In genomic region chr2:207815254-207815653, GRCh38 we compare ENCODE assay signal across 14 cellular contexts. TPM values are rescaled to one million over a fixed set of nuclear protein-coding genes. Genes with fewer than 3 reads are reported as not detected.
A peak's percentile ranks its signal among the peaks of the same experiment; 100 is the strongest.
DNase-seq lines count a peak whose midpoint lies in the region; ATAC-seq and TF ChIP-seq lines count a peak whose summit lies in the region.
"Had no signal": no experiment of that assay in that cellular context is flagged by ENCODE, and none has a peak within 500 bp of the region (broad histone marks: within the 10 kb centered on the region; RNA-seq: fewer than 3 reads in every experiment).

No MANE protein-coding gene starts in this region.

- no peaks in the 10 kb centered on the region for H3K4me1 Mint-ChIP-seq in CD8-positive, alpha-beta T cell (ENCODE audit: low read depth)
- H3K4me1 Mint-ChIP-seq: CD8-positive, alpha-beta memory T cell had no signal

- no peaks in the 10 kb centered on the region for H3K9me3 ChIP-seq in liver (ENCODE audit: control insufficient read depth in 4 of 4, low read length in 3 of 4)
- no peaks in the 10 kb centered on the region for H3K9me3 ChIP-seq in CD8-positive, alpha-beta T cell (ENCODE audit: low read length)
- H3K9me3 ChIP-seq: Caco-2 had no signal

- no peaks in the 10 kb centered on the region for H3K27me3 ChIP-seq in liver (ENCODE audit: control insufficient read depth in 4 of 4, insufficient read depth in 4 of 4, low read length in 3 of 4)
- no peaks in the 10 kb centered on the region for H3K27me3 ChIP-seq in CD8-positive, alpha-beta T cell (ENCODE audit: insufficient read depth, low read length)

- H3K36me3 ChIP-seq in liver (ENCODE audit: control insufficient read depth in 4 of 4, insufficient read depth in 3 of 4, low read depth in 1 of 4, low read length in 3 of 4), result no peaks in the 10 kb centered on the region
- no peaks in the 10 kb centered on the region for H3K36me3 ChIP-seq in CD8-positive, alpha-beta T cell (ENCODE audit: insufficient read depth, low read length)

- intact Hi-C loops in CD8-positive, alpha-beta T cell (cut with DNase I, micrococcal nuclease), result no loop called here

- TF ChIP-seq RAD21 in liver (IDR thresholded peaks at IDR 0.05), result peak; percentile 63 to 66

- no peaks in the 10 kb centered on the region for H3K36me3 Mint-ChIP-seq in CD8-positive, alpha-beta T cell
- H3K36me3 Mint-ChIP-seq: CD14-positive monocyte; CD8-positive, alpha-beta memory T cell had no signal

- ATAC-seq in CD8-positive, alpha-beta T cell, result no peak
- ATAC-seq: GM23338 had no signal

- H3K27me3 Mint-ChIP-seq in CD8-positive, alpha-beta T cell (ENCODE audit: low read depth), result no peaks in the 10 kb centered on the region

- DNase-seq in NOMO-1 (lab: John Stamatoyannopoulos, UW; ENCODE audit: unreplicated experiment in 2 of 2) (peak; percentile 47 to 51), NOMO-1 treated with dmso at 0.1 percent for 144 hours (lab: John Stamatoyannopoulos, UW; ENCODE audit: unreplicated experiment) (no peak), SKM-1 treated with dmso at 0.1 percent for 144 hours (lab: John Stamatoyannopoulos, UW; ENCODE audit: unreplicated experiment) (peak; percentile 48), NAMALWA (ENCODE audit: low spot score) (no peak), AG08395 (ENCODE audit: low spot score) (no peak)
- DNase-seq in CD8-positive, alpha-beta T cell, result no peak
- DNase-seq: Caco-2; CD8-positive, alpha-beta memory T cell; DND-41; GDM1; H7 had no signal

- 48% methylated on average over 3 of the region's 3 CpGs for WGBS in liver

- no peak for TF ChIP-seq CTCF in liver (IDR thresholded peaks at IDR 0.05; ENCODE audit: low read depth, low read length, missing input control)
- TF ChIP-seq CTCF in CD8-positive, alpha-beta T cell (IDR thresholded peaks at IDR 0.05), result no peak

- H3K27ac ChIP-seq in liver (ENCODE audit: low read depth in 1 of 2, low read length in 2 of 2), result peak overlapping the region in 1 of 2 donors; percentile 42
- H3K27ac ChIP-seq in CD8-positive, alpha-beta T cell (ENCODE audit: low read depth, low read length), result no peak overlapping the region

- H3K9me3 Mint-ChIP-seq in CD8-positive, alpha-beta T cell, result no peaks in the 10 kb centered on the region
- H3K9me3 Mint-ChIP-seq: CD8-positive, alpha-beta memory T cell; GM23338 had no signal

- H3K27ac Mint-ChIP-seq in CD8-positive, alpha-beta T cell, result no peak overlapping the region
- H3K27ac Mint-ChIP-seq: GM23338 had no signal

- CTCF ChIA-PET in CD8-positive, alpha-beta T cell (lab: Charles Lee), result no interaction called here

- H3K4me3 ChIP-seq in liver (ENCODE audit: low read depth in 1 of 3, low read length in 3 of 3), result no peak overlapping the region
- H3K4me3 ChIP-seq in CD8-positive, alpha-beta T cell (ENCODE audit: low read depth, low read length), result no peak overlapping the region
- H3K4me3 ChIP-seq: GM23338 had no signal

- H3K4me3 Mint-ChIP-seq in CD8-positive, alpha-beta T cell, result no peak overlapping the region
- H3K4me3 Mint-ChIP-seq: CD14-positive monocyte; CD8-positive, alpha-beta memory T cell; GM23338 had no signal

- peaks cover 10 to 39% (median 23%) of the 10 kb centered on the region in 4 donors for H3K4me1 ChIP-seq in liver (ENCODE audit: control insufficient read depth in 4 of 4, insufficient read depth in 4 of 4, low read length in 3 of 4)
- H3K4me1 ChIP-seq in CD8-positive, alpha-beta T cell (ENCODE audit: insufficient read depth, low read length), result no peaks in the 10 kb centered on the region

- no peak overlapping the region for H3K9ac ChIP-seq in liver (ENCODE audit: low read depth in 1 of 2, low read length in 2 of 2)

- POLR2A ChIA-PET in CD8-positive, alpha-beta T cell (lab: Charles Lee), result no interaction called here

TF ChIP-seq in liver, 16 proteins besides CTCF, POLR2A, EP300 and RAD21:
- TF ChIP-seq ZBTB33 (IDR thresholded peaks at IDR 0.05), result peak; percentile 39
- TF ChIP-seq REST (IDR thresholded peaks at IDR 0.05), result peak; percentile 68
- TF ChIP-seq ATF3 (IDR thresholded peaks at IDR 0.05), result peak; percentile 63
- peak in 1 of 2 donors; percentile 48 for TF ChIP-seq JUND (IDR thresholded peaks at IDR 0.05)
- TF ChIP-seq NR2F2 (IDR thresholded peaks at IDR 0.05), result no peak
- peak in 1 of 2 donors; percentile 77 for TF ChIP-seq EGR1 (IDR thresholded peaks at IDR 0.05; ENCODE audit: low read depth in 2 of 2)
- peak in 1 of 2 donors; percentile 55 for TF ChIP-seq GABPA (IDR thresholded peaks at IDR 0.05 in 1 of 2, conservative IDR thresholded peaks at IDR 0.05 in 1 of 2)
- peak; percentile 26 for TF ChIP-seq TAF1 (conservative IDR thresholded peaks at IDR 0.05)
- peak; percentile 79 for TF ChIP-seq YY1 (IDR thresholded peaks at IDR 0.05)
- peak; percentile 83 for TF ChIP-seq SP1 (IDR thresholded peaks at IDR 0.05)
- TF ChIP-seq HNF4G (IDR thresholded peaks at IDR 0.05), result peak; percentile 51
- TF ChIP-seq RXRA (IDR thresholded peaks at IDR 0.05), result peak; percentile 83 to 90
- peak; percentile 59 for TF ChIP-seq FOXA1 (IDR thresholded peaks at IDR 0.05)
- peak; percentile 6 for TF ChIP-seq FOXA2 (IDR thresholded peaks at IDR 0.05)
- TF ChIP-seq HNF4A (conservative IDR thresholded peaks at IDR 0.05), result peak; percentile 79 to 85
- TF ChIP-seq MAX (IDR thresholded peaks at IDR 0.05), result peak; percentile 97

RNA-seq across cellular contexts. Expression of gene FZD5, which starts 45.5 kb away (rescaled TPM):
- total RNA-seq in liver, result 10 to 100 TPM; 31.0 to 31.1 TPM
- polyA plus RNA-seq in liver, result 10 to 100 TPM; 14.7 to 23.1 TPM
- under 1 TPM; 0.39 to 0.54 TPM for total RNA-seq in CD8-positive, alpha-beta T cell

Comparison
In these comparisons a context has a peak if more than half of its experiments do, and no peak if none do; other contexts are left out.
1. DNase-seq: peak in NOMO-1 (2 of 2) and SKM-1 treated with dmso at 0.1 percent for 144 hours (single experiment); none in NOMO-1 treated with dmso at 0.1 percent for 144 hours (single experiment), CD8-positive, alpha-beta T cell (0 of 7), NAMALWA (single experiment) and AG08395 (single experiment).
2. RNA of gene FZD5, which starts 45.5 kb away (total RNA-seq): 31.0 to 31.1 TPM in liver; 0.39 to 0.54 TPM in CD8-positive, alpha-beta T cell; every median in the first group is over 10 times any median in the second.